14 cellular contexts compared by ENCODE assay signal in the genomic region with DNA sequence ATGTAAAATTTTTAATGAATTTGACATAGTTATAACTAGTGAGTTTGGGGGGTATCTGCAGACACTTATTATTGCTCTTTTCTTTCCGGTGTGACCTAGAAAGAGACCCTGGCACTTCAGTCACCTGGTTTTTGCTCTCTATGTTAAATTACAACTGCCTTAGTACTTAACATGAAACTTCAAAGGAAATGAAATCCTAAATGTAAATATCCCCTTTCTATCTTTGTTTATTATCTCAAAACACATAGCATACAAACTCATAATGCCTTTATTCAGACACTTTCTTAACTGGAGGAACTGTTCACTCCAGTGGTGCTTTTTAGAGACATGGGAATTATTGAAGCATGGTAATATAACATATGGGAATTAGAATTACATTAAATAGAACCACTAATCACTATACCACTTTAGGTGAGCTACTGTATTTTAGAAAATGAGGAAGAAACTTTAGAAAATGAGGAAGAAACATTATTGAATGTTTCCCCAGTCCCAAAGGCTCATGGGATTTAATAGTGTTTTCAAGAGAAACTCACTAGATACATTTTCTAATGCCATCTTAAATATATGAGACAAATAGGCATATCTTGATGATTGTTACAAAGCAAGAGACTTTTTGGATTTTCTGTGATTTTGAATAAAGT.
"Had no signal": no experiment of that assay in that cellular context is flagged by ENCODE, and none has a peak within 500 bp of the region (broad histone marks: within the 10 kb centered on the region; RNA-seq: fewer than 3 reads in every experiment).

No MANE protein-coding gene starts in this region.

- ATAC-seq: activated T-helper 17 cell treated with anti-CD3 and anti-CD28 coated beads, Interleukin-2, amount 50 U/mL, for 72 hours; left colon; naive thymus-derived CD8-positive, alpha-beta T cell; WTC11 had no signal

- FAIRE-seq: colon had no signal

- DNase-seq: activated CD4-positive, alpha-beta T cell treated with anti-CD3 and anti-CD28 coated beads, Interleukin-2, amount 10 ng/mL, durations not matched to agents 24 days and 14 days; activated naive CD4-positive, alpha-beta T cell treated with anti-CD3 and anti-CD28 coated beads, Interleukin-2, amount 10 ng/mL, durations not matched to agents 7 days and 5 days; activated T-cell treated with anti-CD3 and anti-CD28 coated beads for 4 hours; adrenal gland; esophagus squamous epithelium; left colon; naive thymus-derived CD8-positive, alpha-beta T cell; posterior cingulate gyrus; small intestine; thyroid gland; uterus had no signal
